ENCODE assay signal across 20 cellular contexts in genomic region chr3:78995087-78995486, GRCh38.
"Had no signal": no experiment of that assay in that cellular context is flagged by ENCODE, and none has a peak within 500 bp of the region (broad histone marks: within the 10 kb centered on the region; RNA-seq: fewer than 3 reads in every experiment).

No MANE protein-coding gene starts in this region.

- H3K9me3 ChIP-seq: prostate gland had no signal

- H3K4me3 ChIP-seq: cardiac muscle cell, lower lobe of right lung, prostate gland, right atrium auricular region, stomach, upper lobe of right lung had no signal

- H3K4me1 Mint-ChIP-seq: activated B cell treated with CpG ODN at 0.5 μM for 24 hours; activated CD4-positive, alpha-beta memory T cell treated with anti-CD3 and anti-CD28 coated beads, Interleukin-2, amount 10 ng/mL, durations not matched to agents 7 days and 5 days; activated CD8-positive, alpha-beta memory T cell treated with anti-CD3 and anti-CD28 coated beads, Interleukin-2, amount 10 ng/mL, durations not matched to agents 7 days and 5 days; activated naive CD8-positive, alpha-beta T cell treated with anti-CD3 and anti-CD28 coated beads, Interleukin-2, amount 10 ng/mL, durations not matched to agents 7 days and 5 days; activated T-helper 17 cell treated with anti-CD3 and anti-CD28 coated beads, Interleukin-2, amount 50 U/mL, for 72 hours had no signal

- H3K4me3 Mint-ChIP-seq: activated B cell treated with CpG ODN at 0.5 μM for 24 hours; activated CD4-positive, alpha-beta memory T cell treated with anti-CD3 and anti-CD28 coated beads, Interleukin-2, amount 10 ng/mL, durations not matched to agents 7 days and 5 days; activated CD8-positive, alpha-beta memory T cell treated with anti-CD3 and anti-CD28 coated beads, Interleukin-2, amount 10 ng/mL, durations not matched to agents 7 days and 5 days; activated naive CD8-positive, alpha-beta T cell treated with anti-CD3 and anti-CD28 coated beads, Interleukin-2, amount 10 ng/mL, durations not matched to agents 7 days and 5 days; activated T-helper 17 cell treated with anti-CD3 and anti-CD28 coated beads, Interleukin-2, amount 50 U/mL, for 72 hours; effector memory CD8-positive, alpha-beta T cell; T-helper 2 cell treated with Interferon-gamma antibody and Interleukin-4, amounts not matched to agents 5 μg/mL and 100 μg/mL, for 36 hours had no signal

- H3K36me3 ChIP-seq: cardiac muscle cell, lower lobe of right lung, prostate gland, right atrium auricular region, stomach, upper lobe of right lung had no signal

- ATAC-seq: activated CD8-positive, alpha-beta memory T cell treated with anti-CD3 and anti-CD28 coated beads, Interleukin-2, amount 10 ng/mL, durations not matched to agents 7 days and 5 days; activated T-helper 17 cell treated with anti-CD3 and anti-CD28 coated beads, Interleukin-2, amount 50 U/mL, for 72 hours; effector memory CD8-positive, alpha-beta T cell; lower lobe of right lung; upper lobe of right lung had no signal

- H3K27ac Mint-ChIP-seq: activated B cell treated with CpG ODN at 0.5 μM for 24 hours; activated CD4-positive, alpha-beta memory T cell treated with anti-CD3 and anti-CD28 coated beads, Interleukin-2, amount 10 ng/mL, durations not matched to agents 7 days and 5 days; activated CD8-positive, alpha-beta memory T cell treated with anti-CD3 and anti-CD28 coated beads, Interleukin-2, amount 10 ng/mL, durations not matched to agents 7 days and 5 days; activated naive CD8-positive, alpha-beta T cell treated with anti-CD3 and anti-CD28 coated beads, Interleukin-2, amount 10 ng/mL, durations not matched to agents 7 days and 5 days; activated T-helper 17 cell treated with anti-CD3 and anti-CD28 coated beads, Interleukin-2, amount 50 U/mL, for 72 hours; effector memory CD8-positive, alpha-beta T cell; T-helper 2 cell treated with Interferon-gamma antibody and Interleukin-4, amounts not matched to agents 5 μg/mL and 100 μg/mL, for 36 hours had no signal

- DNase-seq: activated B cell treated with CpG ODN at 0.5 μM for 24 hours; activated CD4-positive, alpha-beta memory T cell treated with anti-CD3 and anti-CD28 coated beads, Interleukin-2, amount 10 ng/mL, durations not matched to agents 7 days and 5 days; activated CD4-positive, alpha-beta T cell treated with anti-CD3 and anti-CD28 coated beads for 4 hours; activated CD8-positive, alpha-beta memory T cell treated with anti-CD3 and anti-CD28 coated beads, Interleukin-2, amount 10 ng/mL, durations not matched to agents 7 days and 5 days; activated naive CD4-positive, alpha-beta T cell; activated naive CD8-positive, alpha-beta T cell treated with anti-CD3 and anti-CD28 coated beads, Interleukin-2, amount 10 ng/mL, durations not matched to agents 7 days and 5 days; activated T-cell treated with anti-CD3 and anti-CD28 coated beads, Interleukin-2, amount 50 U/mL, for 1 hour; amygdala; dermis blood vessel endothelial cell; effector memory CD8-positive, alpha-beta T cell; islet precursor cell; lower lobe of right lung; stimulated activated CD4-positive, alpha-beta T cell treated with anti-CD3 and anti-CD28 coated beads, Interleukin-4, amount 100 ng/mL, for 1 hour; stomach; upper lobe of right lung had no signal

- H3K27ac ChIP-seq: cardiac muscle cell, lower lobe of right lung, prostate gland, right atrium auricular region, stomach, upper lobe of right lung had no signal

- H3K4me1 ChIP-seq: lower lobe of right lung, prostate gland, right atrium auricular region, stomach, upper lobe of right lung had no signal

- H3K27me3 Mint-ChIP-seq: activated B cell treated with CpG ODN at 0.5 μM for 24 hours; activated CD4-positive, alpha-beta memory T cell treated with anti-CD3 and anti-CD28 coated beads, Interleukin-2, amount 10 ng/mL, durations not matched to agents 7 days and 5 days; activated CD8-positive, alpha-beta memory T cell treated with anti-CD3 and anti-CD28 coated beads, Interleukin-2, amount 10 ng/mL, durations not matched to agents 7 days and 5 days; activated naive CD8-positive, alpha-beta T cell treated with anti-CD3 and anti-CD28 coated beads, Interleukin-2, amount 10 ng/mL, durations not matched to agents 7 days and 5 days; activated T-helper 17 cell treated with anti-CD3 and anti-CD28 coated beads, Interleukin-2, amount 50 U/mL, for 72 hours; effector memory CD8-positive, alpha-beta T cell had no signal

- H3K36me3 Mint-ChIP-seq: activated CD8-positive, alpha-beta memory T cell treated with anti-CD3 and anti-CD28 coated beads, Interleukin-2, amount 10 ng/mL, durations not matched to agents 7 days and 5 days; activated naive CD8-positive, alpha-beta T cell treated with anti-CD3 and anti-CD28 coated beads, Interleukin-2, amount 10 ng/mL, durations not matched to agents 7 days and 5 days had no signal

- H3K27me3 ChIP-seq: cardiac muscle cell, right atrium auricular region, stomach, upper lobe of right lung had no signal
